In genomic region chr3:187385296-187385695, GRCh38 we compare ENCODE assay signal across 28 cellular contexts.
"Had no signal": no experiment of that assay in that cellular context is flagged by ENCODE, and none has a peak within 500 bp of the region (broad histone marks: within the 10 kb centered on the region; RNA-seq: fewer than 3 reads in every experiment).

No MANE protein-coding gene starts in this region.

- H3K9me3 ChIP-seq: adrenal gland, body of pancreas, breast epithelium had no signal

- H3K4me3 Mint-ChIP-seq: activated CD4-positive, alpha-beta T cell treated with anti-CD3 and anti-CD28 coated beads, Interleukin-2, amount 10 ng/mL, durations not matched to agents 24 days and 14 days; activated CD8-positive, alpha-beta T cell treated with anti-CD3 and anti-CD28 coated beads, Interleukin-2, amount 10 ng/mL, durations not matched to agents 7 days and 5 days; activated naive CD4-positive, alpha-beta T cell treated with anti-CD3 and anti-CD28 coated beads for 36 hours; activated T-cell treated with anti-CD3 and anti-CD28 coated beads, Interleukin-2, amount 50 U/mL, for 24 hours; activated T-helper 1 cell treated with anti-CD3 and anti-CD28 coated beads, Interleukin-12 subunit alpha, Interleukin-12 subunit beta, Interleukin-2, Interleukin-4 antibody, amounts not matched to agents 30 ng/mL and 10 ng/mL and 1 ng/mL, durations not matched to agents 14 hours and 24 hours and 36 hours; T-helper 1 cell treated with Interleukin-12 subunit alpha and Interleukin-12 subunit beta and Interleukin-4 antibody, amounts not matched to agents 30 μg/mL and 1 μg/mL, for 36 hours; T-helper 2 cell treated with Interferon-gamma antibody and Interleukin-4, amounts not matched to agents 5 μg/mL and 100 μg/mL, for 36 hours had no signal

- ATAC-seq: activated CD8-positive, alpha-beta T cell treated with anti-CD3 and anti-CD28 coated beads, Interleukin-2, amount 10 ng/mL, durations not matched to agents 7 days and 5 days; activated naive CD4-positive, alpha-beta T cell treated with anti-CD3 and anti-CD28 coated beads, Interleukin-2, amount 50 U/mL, for 72 hours; body of pancreas; Right ventricle myocardium inferior had no signal

- DNase-seq: activated CD4-positive, alpha-beta T cell treated with anti-CD3 and anti-CD28 coated beads, Interleukin-2, amount 10 ng/mL, durations not matched to agents 24 days and 14 days; activated CD4-positive, alpha-beta T cell treated with anti-CD3 and anti-CD28 coated beads, Interleukin-2, amount 50 U/mL, for 48 hours; activated CD8-positive, alpha-beta T cell treated with anti-CD3 and anti-CD28 coated beads, Interleukin-2, amount 10 ng/mL, durations not matched to agents 7 days and 5 days; activated gamma-delta T cell treated with Interleukin-2 at 50 U/mL for 16 hours; activated naive CD4-positive, alpha-beta T cell treated with anti-CD3 and anti-CD28 coated beads for 36 hours; activated T-cell treated with anti-CD3 and anti-CD28 coated beads, Interleukin-2, amount 50 U/mL, for 24 hours; adrenal gland; body of pancreas; Karpas-422; KBM-7; MM.1S; MV-4-11; NCI-H1092; NCI-H1436 treated with DMSO at 0.1 percent for 48 hours; NCI-H1694 treated with DMSO at 0.1 percent for 48 hours; NCI-H2029; NCI-H510A; NCI-H526; NCI-H748 treated with DMSO at 0.1 percent for 48 hours; PC-9 had no signal

- H3K36me3 ChIP-seq: adrenal gland, breast epithelium had no signal

- H3K27me3 ChIP-seq: adrenal gland, body of pancreas, breast epithelium had no signal

- H3K27ac Mint-ChIP-seq: activated CD4-positive, alpha-beta T cell treated with anti-CD3 and anti-CD28 coated beads, Interleukin-2, amount 10 ng/mL, durations not matched to agents 24 days and 14 days; activated CD8-positive, alpha-beta T cell treated with anti-CD3 and anti-CD28 coated beads, Interleukin-2, amount 10 ng/mL, durations not matched to agents 7 days and 5 days; activated naive CD4-positive, alpha-beta T cell treated with anti-CD3 and anti-CD28 coated beads for 36 hours; activated naive CD4-positive, alpha-beta T cell treated with anti-CD3 and anti-CD28 coated beads, Interleukin-2, amount 50 U/mL, for 72 hours; activated T-cell treated with anti-CD3 and anti-CD28 coated beads, Interleukin-2, amount 50 U/mL, for 24 hours; activated T-helper 1 cell treated with anti-CD3 and anti-CD28 coated beads, Interleukin-12 subunit alpha, Interleukin-12 subunit beta, Interleukin-2, Interleukin-4 antibody, amounts not matched to agents 30 ng/mL and 10 ng/mL and 1 ng/mL, durations not matched to agents 14 hours and 24 hours and 36 hours; T-helper 1 cell treated with Interleukin-12 subunit alpha and Interleukin-12 subunit beta and Interleukin-4 antibody, amounts not matched to agents 30 μg/mL and 1 μg/mL, for 36 hours; T-helper 2 cell treated with Interferon-gamma antibody and Interleukin-4, amounts not matched to agents 5 μg/mL and 100 μg/mL, for 36 hours had no signal

- H3K4me3 ChIP-seq: adrenal gland, body of pancreas, breast epithelium, PC-9, SK-N-MC had no signal

- H3K27ac ChIP-seq: adrenal gland, body of pancreas, breast epithelium, PC-9, RWPE1, SK-N-MC had no signal

- H3K4me1 ChIP-seq: adrenal gland, body of pancreas, breast epithelium had no signal

- H3K9me3 Mint-ChIP-seq: activated T-cell treated with anti-CD3 and anti-CD28 coated beads, Interleukin-2, amount 50 U/mL, for 24 hours had no signal
